33 cellular contexts compared by ENCODE assay signal in the genomic region with DNA sequence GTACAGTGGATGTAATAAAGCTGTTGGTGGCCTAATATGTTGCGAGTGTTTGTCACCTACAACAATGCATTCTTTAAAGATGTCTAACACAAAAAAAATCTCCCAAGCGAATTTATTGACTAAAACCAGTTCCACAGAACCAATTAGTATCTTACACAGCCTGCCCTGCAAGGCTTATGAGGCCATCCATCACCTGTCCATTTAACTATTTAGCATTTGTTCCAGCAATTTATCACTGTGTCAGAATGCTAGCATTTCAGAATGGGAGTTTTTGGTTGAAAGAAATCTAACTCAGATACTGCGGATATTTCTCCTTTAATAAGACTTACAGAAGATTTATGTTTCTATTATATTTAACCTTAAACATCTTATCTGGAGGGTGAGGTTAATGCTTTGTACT.
"Had no signal": no experiment of that assay in that cellular context is flagged by ENCODE, and none has a peak within 500 bp of the region (broad histone marks: within the 10 kb centered on the region; RNA-seq: fewer than 3 reads in every experiment).

No MANE protein-coding gene starts in this region.

- H3K27ac ChIP-seq: adrenal gland, brain microvascular endothelial cell, esophagus squamous epithelium, gastroesophageal sphincter, heart right ventricle, hepatocyte had no signal

- DNase-seq: activated CD4-positive, alpha-beta memory T cell treated with anti-CD3 and anti-CD28 coated beads for 36 hours; activated CD4-positive, alpha-beta T cell treated with anti-CD3 and anti-CD28 coated beads for 36 hours; activated CD4-positive, alpha-beta T cell treated with anti-CD3 and anti-CD28 coated beads, Interleukin-2, amount 10 ng/mL, durations not matched to agents 24 days and 14 days; activated CD4-positive, CD25-positive, alpha-beta regulatory T cell; activated CD4-positive, CD25-positive, alpha-beta regulatory T cell treated with anti-CD3 and anti-CD28 coated beads, Interleukin-2, amount 50 U/mL, for 72 hours; activated CD8-positive, alpha-beta memory T cell treated with anti-CD3 and anti-CD28 coated beads, Interleukin-2, amount 10 ng/mL, durations not matched to agents 7 days and 5 days; activated CD8-positive, alpha-beta memory T cell treated with anti-CD3 and anti-CD28 coated beads, Interleukin-2, amount 50 U/mL, for 4 hours; activated CD8-positive, alpha-beta T cell treated with anti-CD3 and anti-CD28 coated beads, Interleukin-2, amount 10 ng/mL, durations not matched to agents 7 days and 5 days; activated effector memory CD4-positive, alpha-beta T cell treated with Interleukin-2 at 50 U/mL for 16 hours; activated gamma-delta T cell treated with Interleukin-2 at 50 U/mL for 16 hours; activated naive CD4-positive, alpha-beta T cell treated with Interleukin-2 at 50 U/mL for 16 hours; activated naive CD8-positive, alpha-beta T cell treated with anti-CD3 and anti-CD28 coated beads for 36 hours; activated naive CD8-positive, alpha-beta T cell treated with anti-CD3 and anti-CD28 coated beads, Interleukin-2, amount 50 U/mL, for 24 hours; activated T-cell treated with anti-CD3 and anti-CD28 coated beads for 4 hours; activated T-cell treated with anti-CD3 and anti-CD28 coated beads, Interleukin-2, amount 50 U/mL, for 24 hours; adrenal gland; amygdala; aorta; brain microvascular endothelial cell; cortex of kidney; dermis blood vessel endothelial cell; effector CD4-positive, alpha-beta T cell; effector memory CD8-positive, alpha-beta T cell; erythroblast; esophagus squamous epithelium; foreskin melanocyte; heart right ventricle; T-helper 1 cell; T-helper 17 cell; T1000 had no signal

- H3K79me2 ChIP-seq: hepatocyte had no signal

- H3K9me3 ChIP-seq: adrenal gland, esophagus squamous epithelium, gastroesophageal sphincter had no signal

- H3K4me2 ChIP-seq: hepatocyte had no signal

- H3K27me3 ChIP-seq: adrenal gland, brain microvascular endothelial cell, esophagus squamous epithelium, gastroesophageal sphincter, heart right ventricle, hepatocyte had no signal

- H2AFZ ChIP-seq: hepatocyte had no signal

- H3K36me3 ChIP-seq: adrenal gland, brain microvascular endothelial cell, esophagus squamous epithelium, gastroesophageal sphincter, heart right ventricle had no signal

- ATAC-seq: activated CD4-positive, alpha-beta T cell treated with anti-CD3 and anti-CD28 coated beads for 36 hours; activated CD8-positive, alpha-beta memory T cell treated with anti-CD3 and anti-CD28 coated beads, Interleukin-2, amount 10 ng/mL, durations not matched to agents 7 days and 5 days; activated CD8-positive, alpha-beta T cell treated with anti-CD3 and anti-CD28 coated beads, Interleukin-2, amount 10 ng/mL, durations not matched to agents 7 days and 5 days; activated naive CD8-positive, alpha-beta T cell treated with anti-CD3 and anti-CD28 coated beads, Interleukin-2, amount 50 U/mL, for 24 hours; activated T-helper 17 cell treated with anti-CD3 and anti-CD28 coated beads, Interleukin-2, amount 50 U/mL, for 72 hours; effector memory CD8-positive, alpha-beta T cell; gastroesophageal sphincter; heart right ventricle; T-helper 17 cell had no signal

- H3K4me1 ChIP-seq: adrenal gland, esophagus squamous epithelium, gastroesophageal sphincter, heart right ventricle had no signal

- H3K4me3 ChIP-seq: adrenal gland, esophagus squamous epithelium, gastroesophageal sphincter, heart right ventricle, hepatocyte had no signal
